Comparison of ENCODE assay signal across 22 cellular contexts in the genomic region with DNA sequence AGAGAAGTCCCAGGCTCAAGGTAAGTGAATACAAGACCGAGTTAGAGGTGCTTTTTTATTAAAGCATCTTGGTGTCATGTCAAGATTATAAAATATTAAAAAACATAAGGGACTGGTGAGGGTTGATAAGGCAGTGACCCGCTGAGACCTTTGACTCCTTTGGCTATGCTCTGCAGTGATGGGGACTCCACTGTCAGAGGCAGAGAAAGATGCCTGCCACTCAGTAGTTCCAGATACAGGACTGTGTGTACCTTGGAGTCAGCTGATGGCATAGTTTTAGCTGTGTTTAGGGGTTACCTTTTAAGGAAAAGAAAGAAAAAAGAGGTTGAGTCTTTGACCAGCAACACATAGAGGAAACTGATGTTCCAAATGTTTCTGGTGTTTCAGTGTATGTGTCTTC. TPM values are rescaled to one million over a fixed set of nuclear protein-coding genes. Genes with fewer than 3 reads are reported as not detected.
DNase-seq lines count a peak whose midpoint lies in the region; ATAC-seq and TF ChIP-seq lines count a peak whose summit lies in the region.
"Had no signal": no experiment of that assay in that cellular context is flagged by ENCODE, and none has a peak within 500 bp of the region (broad histone marks: within the 10 kb centered on the region; RNA-seq: fewer than 3 reads in every experiment).

No MANE protein-coding gene starts in this region.

- H3K27me3 Mint-ChIP-seq in activated CD4-positive, alpha-beta memory T cell treated with anti-CD3 and anti-CD28 coated beads for 36 hours: no peaks in the 10 kb centered on the region
- no peaks in the 10 kb centered on the region for H3K27me3 Mint-ChIP-seq in activated CD4-positive, alpha-beta memory T cell treated with anti-CD3 and anti-CD28 coated beads, Interleukin-2, amount 10 ng/mL, durations not matched to agents 7 days and 5 days
- no peaks in the 10 kb centered on the region for H3K27me3 Mint-ChIP-seq in activated T-helper 1 cell treated with anti-CD3 and anti-CD28 coated beads, Interleukin-12 subunit alpha, Interleukin-12 subunit beta, Interleukin-2, Interleukin-4 antibody, amounts not matched to agents 30 ng/mL and 10 ng/mL and 1 ng/mL, durations not matched to agents 14 hours and 24 hours and 36 hours (ENCODE audit: insufficient read depth)
- no peaks in the 10 kb centered on the region for H3K27me3 Mint-ChIP-seq in stimulated activated memory B cell treated with anti-CD40 and anti-IgM and Interleukin-4, amounts not matched to agents 10 μg/mL and 1 μg/mL and 100 μg/mL, for 72 hours

- CTCF ChIA-PET in activated CD4-positive, alpha-beta memory T cell treated with anti-CD3 and anti-CD28 coated beads for 36 hours (lab: Charles Lee): interaction anchor here (1.3 to 3.2 kb wide), 3 partner anchors 11 to 176 kb away, joined by 3 to 29 read pairs (median 5); no protein-coding TSS in a partner anchor
- CTCF ChIA-PET in activated CD4-positive, alpha-beta memory T cell treated with anti-CD3 and anti-CD28 coated beads, Interleukin-2, amount 10 ng/mL, durations not matched to agents 7 days and 5 days (lab: Charles Lee): interaction anchor here (2.5 kb wide), 1 partner anchor 16 kb away, joined by 10 read pairs; no protein-coding TSS in a partner anchor

- H3K9me3 Mint-ChIP-seq in activated CD4-positive, alpha-beta memory T cell treated with anti-CD3 and anti-CD28 coated beads for 36 hours: no peaks in the 10 kb centered on the region
- H3K9me3 Mint-ChIP-seq in activated CD4-positive, alpha-beta memory T cell treated with anti-CD3 and anti-CD28 coated beads, Interleukin-2, amount 10 ng/mL, durations not matched to agents 7 days and 5 days: no peaks in the 10 kb centered on the region
- H3K9me3 Mint-ChIP-seq in activated T-helper 1 cell treated with anti-CD3 and anti-CD28 coated beads, Interleukin-12 subunit alpha, Interleukin-12 subunit beta, Interleukin-2, Interleukin-4 antibody, amounts not matched to agents 30 ng/mL and 10 ng/mL and 1 ng/mL, durations not matched to agents 14 hours and 24 hours and 36 hours: no peaks in the 10 kb centered on the region
- no peaks in the 10 kb centered on the region for H3K9me3 Mint-ChIP-seq in stimulated activated memory B cell treated with anti-CD40 and anti-IgM and Interleukin-4, amounts not matched to agents 10 μg/mL and 1 μg/mL and 100 μg/mL, for 72 hours
- H3K9me3 Mint-ChIP-seq: HFFc6 had no signal

- no peaks in the 10 kb centered on the region for H3K27me3 ChIP-seq in right atrium auricular region

- peak; percentile 62 for ATAC-seq in Right ventricle myocardium superior (ENCODE audit: poor library complexity)
- ATAC-seq in stimulated activated memory B cell treated with anti-CD40 and anti-IgM and Interleukin-4, amounts not matched to agents 10 μg/mL and 1 μg/mL and 100 μg/mL, for 72 hours: no peak
- no peak for ATAC-seq in GM18858 (IDR thresholded peaks at IDR 0.05; ENCODE audit: unreplicated experiment)
- ATAC-seq: A549, HepG2 had no signal

- no peak for TF ChIP-seq CTCF in right atrium auricular region (IDR thresholded peaks at IDR 0.05)

- no peaks in the 10 kb centered on the region for H3K9me3 ChIP-seq in right atrium auricular region
- H3K9me3 ChIP-seq: A549, Caco-2 had no signal

- H3K36me3 ChIP-seq in right atrium auricular region: peaks cover 75% of the 10 kb centered on the region

- POLR2A ChIA-PET in activated CD4-positive, alpha-beta memory T cell treated with anti-CD3 and anti-CD28 coated beads for 36 hours (lab: Charles Lee): interaction anchor here (0.7 to 6.1 kb wide), 2 partner anchors 10 to 29 kb away, joined by 3 to 69 read pairs; no protein-coding TSS in a partner anchor
- POLR2A ChIA-PET in activated CD4-positive, alpha-beta memory T cell treated with anti-CD3 and anti-CD28 coated beads, Interleukin-2, amount 10 ng/mL, durations not matched to agents 7 days and 5 days (lab: Charles Lee): interaction anchor here (0.8 to 3.7 kb wide), 4 partner anchors 11 to 66 kb away, joined by 3 to 19 read pairs (median 6); a partner anchor contains a TSS

- intact Hi-C loops in activated CD4-positive, alpha-beta memory T cell treated with anti-CD3 and anti-CD28 coated beads for 36 hours (cut with micrococcal nuclease): loop anchor here (1.0 kb wide), 1 partner anchor 39 kb away; no protein-coding TSS in a partner anchor
- intact Hi-C loops in Right ventricle myocardium superior (cut with DNase I): no loop called here
- intact Hi-C loops in activated T-helper 1 cell treated with anti-CD3 and anti-CD28 coated beads, Interleukin-12 subunit alpha, Interleukin-12 subunit beta, Interleukin-2, Interleukin-4 antibody, amounts not matched to agents 30 ng/mL and 10 ng/mL and 1 ng/mL, durations not matched to agents 14 hours and 24 hours and 36 hours (cut with micrococcal nuclease): no loop called here

- DNase-seq in activated CD4-positive, alpha-beta memory T cell treated with anti-CD3 and anti-CD28 coated beads for 36 hours: no peak
- no peak for DNase-seq in activated CD4-positive, alpha-beta memory T cell treated with anti-CD3 and anti-CD28 coated beads, Interleukin-2, amount 10 ng/mL, durations not matched to agents 7 days and 5 days
- DNase-seq in Right ventricle myocardium superior (no peak), right atrium auricular region (ENCODE audit: low spot score) (no peak), 8988T (no peak)
- no peak for DNase-seq in activated T-helper 1 cell treated with anti-CD3 and anti-CD28 coated beads, Interleukin-12 subunit alpha, Interleukin-12 subunit beta, Interleukin-2, Interleukin-4 antibody, amounts not matched to agents 30 ng/mL and 10 ng/mL and 1 ng/mL, durations not matched to agents 14 hours and 24 hours and 36 hours (ENCODE audit: low spot score)
- DNase-seq: C1 segment of cervical spinal cord; Caco-2; DMS153; HFFc6; KG1; NCI-H1417 treated with DMSO at 0.1 percent for 48 hours; NCI-H1930; NCI-H2171 treated with DMSO at 0.1 percent for 48 hours; NCI-H446 treated with DMSO at 0.1 percent for 48 hours; NK-92 treated with Interleukin-12 subunit alpha and Interleukin-12 subunit beta, amount 100 ng/mL, for 24 hours; OCI-M1 had no signal

- H3K27ac ChIP-seq in right atrium auricular region: no peak overlapping the region
- H3K27ac ChIP-seq: A549, RWPE1 had no signal

- H3K4me3 ChIP-seq in right atrium auricular region: no peak overlapping the region
- H3K4me3 ChIP-seq: A549 had no signal

- no peak overlapping the region for H3K4me3 Mint-ChIP-seq in activated CD4-positive, alpha-beta memory T cell treated with anti-CD3 and anti-CD28 coated beads for 36 hours
- no peak overlapping the region for H3K4me3 Mint-ChIP-seq in activated CD4-positive, alpha-beta memory T cell treated with anti-CD3 and anti-CD28 coated beads, Interleukin-2, amount 10 ng/mL, durations not matched to agents 7 days and 5 days
- H3K4me3 Mint-ChIP-seq in activated T-helper 1 cell treated with anti-CD3 and anti-CD28 coated beads, Interleukin-12 subunit alpha, Interleukin-12 subunit beta, Interleukin-2, Interleukin-4 antibody, amounts not matched to agents 30 ng/mL and 10 ng/mL and 1 ng/mL, durations not matched to agents 14 hours and 24 hours and 36 hours: peak overlapping the region; percentile 76
- H3K4me3 Mint-ChIP-seq in stimulated activated memory B cell treated with anti-CD40 and anti-IgM and Interleukin-4, amounts not matched to agents 10 μg/mL and 1 μg/mL and 100 μg/mL, for 72 hours: no peak overlapping the region
- H3K4me3 Mint-ChIP-seq: HFFc6 had no signal

- peaks cover 61% of the 10 kb centered on the region for H3K4me1 Mint-ChIP-seq in activated CD4-positive, alpha-beta memory T cell treated with anti-CD3 and anti-CD28 coated beads for 36 hours (ENCODE audit: low read depth)
- peaks cover 15% of the 10 kb centered on the region for H3K4me1 Mint-ChIP-seq in activated CD4-positive, alpha-beta memory T cell treated with anti-CD3 and anti-CD28 coated beads, Interleukin-2, amount 10 ng/mL, durations not matched to agents 7 days and 5 days
- H3K4me1 Mint-ChIP-seq in activated T-helper 1 cell treated with anti-CD3 and anti-CD28 coated beads, Interleukin-12 subunit alpha, Interleukin-12 subunit beta, Interleukin-2, Interleukin-4 antibody, amounts not matched to agents 30 ng/mL and 10 ng/mL and 1 ng/mL, durations not matched to agents 14 hours and 24 hours and 36 hours (ENCODE audit: low read depth): peaks cover 71% of the 10 kb centered on the region
- H3K4me1 Mint-ChIP-seq in stimulated activated memory B cell treated with anti-CD40 and anti-IgM and Interleukin-4, amounts not matched to agents 10 μg/mL and 1 μg/mL and 100 μg/mL, for 72 hours: peaks cover 26% of the 10 kb centered on the region

- H3K36me3 Mint-ChIP-seq in activated CD4-positive, alpha-beta memory T cell treated with anti-CD3 and anti-CD28 coated beads for 36 hours: peaks cover 61% of the 10 kb centered on the region
- H3K36me3 Mint-ChIP-seq in activated CD4-positive, alpha-beta memory T cell treated with anti-CD3 and anti-CD28 coated beads, Interleukin-2, amount 10 ng/mL, durations not matched to agents 7 days and 5 days (ENCODE audit: low read depth): peaks cover 77% of the 10 kb centered on the region
- peaks cover 71% of the 10 kb centered on the region for H3K36me3 Mint-ChIP-seq in activated T-helper 1 cell treated with anti-CD3 and anti-CD28 coated beads, Interleukin-12 subunit alpha, Interleukin-12 subunit beta, Interleukin-2, Interleukin-4 antibody, amounts not matched to agents 30 ng/mL and 10 ng/mL and 1 ng/mL, durations not matched to agents 14 hours and 24 hours and 36 hours (ENCODE audit: low read depth)
- H3K36me3 Mint-ChIP-seq in stimulated activated memory B cell treated with anti-CD40 and anti-IgM and Interleukin-4, amounts not matched to agents 10 μg/mL and 1 μg/mL and 100 μg/mL, for 72 hours: peaks cover 82% of the 10 kb centered on the region

- H3K27ac Mint-ChIP-seq in activated CD4-positive, alpha-beta memory T cell treated with anti-CD3 and anti-CD28 coated beads for 36 hours: peak overlapping the region; percentile 49
- no peak overlapping the region for H3K27ac Mint-ChIP-seq in activated CD4-positive, alpha-beta memory T cell treated with anti-CD3 and anti-CD28 coated beads, Interleukin-2, amount 10 ng/mL, durations not matched to agents 7 days and 5 days
- peak overlapping the region; percentile 82 for H3K27ac Mint-ChIP-seq in activated T-helper 1 cell treated with anti-CD3 and anti-CD28 coated beads, Interleukin-12 subunit alpha, Interleukin-12 subunit beta, Interleukin-2, Interleukin-4 antibody, amounts not matched to agents 30 ng/mL and 10 ng/mL and 1 ng/mL, durations not matched to agents 14 hours and 24 hours and 36 hours
- peak overlapping the region; percentile 65 for H3K27ac Mint-ChIP-seq in stimulated activated memory B cell treated with anti-CD40 and anti-IgM and Interleukin-4, amounts not matched to agents 10 μg/mL and 1 μg/mL and 100 μg/mL, for 72 hours
- H3K27ac Mint-ChIP-seq: HFFc6 had no signal

- peaks cover 0 to 4% of the 10 kb centered on the region in 2 donors for H3K4me1 ChIP-seq in right atrium auricular region
- H3K4me1 ChIP-seq: A549, Caco-2 had no signal

RNA-seq across cellular contexts. Expression of a gene that starts 40.8 kb away (rescaled TPM):
- 1 to 10 TPM in 1 of 2 experiments, under 1 TPM in 1; 0.97 to 1.1 TPM for total RNA-seq in activated CD4-positive, alpha-beta memory T cell treated with anti-CD3 and anti-CD28 coated beads for 36 hours
- not detected for total RNA-seq in activated CD4-positive, alpha-beta memory T cell treated with anti-CD3 and anti-CD28 coated beads, Interleukin-2, amount 10 ng/mL, durations not matched to agents 7 days and 5 days
- total RNA-seq in Right ventricle myocardium superior (6.4 TPM), right atrium auricular region (under 1 TPM; 0.31 to 0.67 TPM)
- total RNA-seq in activated T-helper 1 cell treated with anti-CD3 and anti-CD28 coated beads, Interleukin-12 subunit alpha, Interleukin-12 subunit beta, Interleukin-2, Interleukin-4 antibody, amounts not matched to agents 30 ng/mL and 10 ng/mL and 1 ng/mL, durations not matched to agents 14 hours and 24 hours and 36 hours: 5.8 and 6.1 TPM in 2 replicates
- total RNA-seq: HepG2, HFFc6 had no signal

RNA-seq across cellular contexts. Expression of a gene that starts 41.2 kb away (rescaled TPM):
- 100 to 1,000 TPM; 131 to 137 TPM for total RNA-seq in activated CD4-positive, alpha-beta memory T cell treated with anti-CD3 and anti-CD28 coated beads for 36 hours
- 100 to 1,000 TPM; 150 to 157 TPM for total RNA-seq in activated CD4-positive, alpha-beta memory T cell treated with anti-CD3 and anti-CD28 coated beads, Interleukin-2, amount 10 ng/mL, durations not matched to agents 7 days and 5 days
- total RNA-seq in Right ventricle myocardium superior: 75.2 TPM
- total RNA-seq in right atrium auricular region: 10 to 100 TPM; 45.6 to 61.4 TPM
- total RNA-seq in activated T-helper 1 cell treated with anti-CD3 and anti-CD28 coated beads, Interleukin-12 subunit alpha, Interleukin-12 subunit beta, Interleukin-2, Interleukin-4 antibody, amounts not matched to agents 30 ng/mL and 10 ng/mL and 1 ng/mL, durations not matched to agents 14 hours and 24 hours and 36 hours: 235 and 245 TPM in 2 replicates

RNA-seq across cellular contexts. Expression of a gene that starts 52.5 kb away (rescaled TPM):
- 1 to 10 TPM; 3.2 to 5.0 TPM for total RNA-seq in activated CD4-positive, alpha-beta memory T cell treated with anti-CD3 and anti-CD28 coated beads for 36 hours
- total RNA-seq in activated CD4-positive, alpha-beta memory T cell treated with anti-CD3 and anti-CD28 coated beads, Interleukin-2, amount 10 ng/mL, durations not matched to agents 7 days and 5 days: 1 to 10 TPM; 2.3 to 2.6 TPM
- total RNA-seq in Right ventricle myocardium superior (1.2 TPM), right atrium auricular region (under 1 TPM; 0.11 to 0.12 TPM)
- 3.0 and 3.2 TPM in 2 replicates for total RNA-seq in activated T-helper 1 cell treated with anti-CD3 and anti-CD28 coated beads, Interleukin-12 subunit alpha, Interleukin-12 subunit beta, Interleukin-2, Interleukin-4 antibody, amounts not matched to agents 30 ng/mL and 10 ng/mL and 1 ng/mL, durations not matched to agents 14 hours and 24 hours and 36 hours
